In the genomic region with DNA sequence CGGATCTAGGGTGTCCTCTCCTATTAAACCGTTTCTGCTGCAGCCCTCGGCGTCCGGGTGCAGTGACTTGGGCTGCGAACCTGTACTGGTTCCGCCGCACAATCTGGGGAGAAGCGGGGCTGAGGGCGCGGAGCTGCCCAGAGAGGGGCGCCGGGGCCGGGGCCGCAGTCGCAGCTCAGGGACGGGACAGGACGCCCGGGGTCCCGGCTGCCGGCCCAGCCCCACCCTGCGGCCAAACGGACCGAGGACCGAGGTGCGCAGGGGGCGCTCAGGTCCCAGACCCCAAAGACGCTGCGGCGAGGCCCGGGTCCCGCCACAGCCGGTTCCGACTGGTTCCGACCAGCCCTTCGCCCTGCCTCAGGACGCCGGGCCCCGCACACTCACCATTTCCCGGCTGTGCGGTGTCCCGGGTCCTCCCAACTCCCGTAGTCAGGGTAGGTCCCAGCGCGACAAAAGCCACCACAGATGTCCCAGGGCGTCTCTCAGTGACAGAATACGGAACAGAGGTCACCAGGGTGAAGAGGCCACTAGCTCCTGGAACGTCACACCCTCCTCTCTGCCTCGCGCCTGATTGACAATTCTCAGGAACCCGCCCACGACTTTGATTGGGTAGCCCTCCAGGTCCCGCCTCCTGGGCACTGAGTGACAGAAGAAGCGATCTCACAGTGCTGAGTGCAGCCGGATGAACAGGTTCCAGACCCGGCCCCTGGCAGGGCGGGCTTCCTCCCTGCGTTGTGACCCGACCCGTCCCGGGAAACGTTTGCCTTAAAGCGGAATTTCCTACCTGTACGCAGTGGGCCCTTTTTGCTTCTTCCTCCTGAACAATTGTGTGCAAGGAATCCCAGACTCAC, we compare ENCODE assay signal across 8 cellular contexts. TPM values are rescaled to one million over a fixed set of nuclear protein-coding genes. Genes with fewer than 3 reads are reported as not detected.
A peak's percentile ranks its signal among the peaks of the same experiment; 100 is the strongest.
DNase-seq lines count a peak whose midpoint lies in the region; ATAC-seq and TF ChIP-seq lines count a peak whose summit lies in the region.

ZNF44 (minus strand) TSS at position 576 of the 851 bp plus-strand sequence; CDS start at position 387, 189 bp downstream.

- peak within 1 kb of the TSS; percentile 98 for H3K4me3 Mint-ChIP-seq in activated CD4-positive, alpha-beta T cell treated with anti-CD3 and anti-CD28 coated beads, Interleukin-2, amount 10 ng/mL, durations not matched to agents 24 days and 14 days

- TF ChIP-seq CTCF in coronary artery (IDR thresholded peaks at IDR 0.05): no peak

- peak within 1 kb of the TSS; percentile 98 for H3K27ac Mint-ChIP-seq in activated CD4-positive, alpha-beta T cell treated with anti-CD3 and anti-CD28 coated beads, Interleukin-2, amount 10 ng/mL, durations not matched to agents 24 days and 14 days

- intact Hi-C loops in activated CD4-positive, alpha-beta T cell treated with anti-CD3 and anti-CD28 coated beads, Interleukin-2, amount 10 ng/mL, durations not matched to agents 24 days and 14 days (cut with micrococcal nuclease): loop anchor here (1.0 to 5.0 kb wide), 4 partner anchors 39 to 258 kb away; partner anchors contain the start of genes ZNF443, ZNF563, ZNF564 and ZNF799

- H3K27me3 Mint-ChIP-seq in activated CD4-positive, alpha-beta T cell treated with anti-CD3 and anti-CD28 coated beads, Interleukin-2, amount 10 ng/mL, durations not matched to agents 24 days and 14 days: no peaks in the 10 kb centered on the region

- peak; percentile 95 for ATAC-seq in GM19035 (IDR thresholded peaks at IDR 0.05; ENCODE audit: unreplicated experiment)
- peak; percentile 92 for ATAC-seq in HG03354 (IDR thresholded peaks at IDR 0.05; ENCODE audit: poor library complexity, severe bottlenecking, unreplicated experiment)

- H3K36me3 Mint-ChIP-seq in activated CD4-positive, alpha-beta T cell treated with anti-CD3 and anti-CD28 coated beads, Interleukin-2, amount 10 ng/mL, durations not matched to agents 24 days and 14 days (ENCODE audit: low read depth): peaks cover 40% of the 10 kb centered on the region

- H3K27ac ChIP-seq in coronary artery: peak within 1 kb of the TSS; percentile 93 to 99

- H3K9me3 Mint-ChIP-seq in activated CD4-positive, alpha-beta T cell treated with anti-CD3 and anti-CD28 coated beads, Interleukin-2, amount 10 ng/mL, durations not matched to agents 24 days and 14 days: peaks cover 19% of the 10 kb centered on the region

- peak; percentile 96 for DNase-seq in AG20443 (ENCODE audit: low spot score)
- peak; percentile 94 for DNase-seq in NCI-H524 treated with DMSO at 0.1 percent for 48 hours (lab: John Stamatoyannopoulos, UW)
- DNase-seq in activated CD4-positive, alpha-beta T cell treated with anti-CD3 and anti-CD28 coated beads, Interleukin-2, amount 10 ng/mL, durations not matched to agents 24 days and 14 days: peak; percentile 99
- DNase-seq in coronary artery (ENCODE audit: low spot score): peak; percentile 98
- DNase-seq in left kidney (ENCODE audit: low read depth, low spot score): peak; percentile 99
- peak; percentile 96 for DNase-seq in stimulated activated CD4-positive, alpha-beta T cell treated with anti-CD3 and anti-CD28 coated beads, Interleukin-2, amount 100 ng/mL, for 24 hours

- H3K4me1 Mint-ChIP-seq in activated CD4-positive, alpha-beta T cell treated with anti-CD3 and anti-CD28 coated beads, Interleukin-2, amount 10 ng/mL, durations not matched to agents 24 days and 14 days: peaks cover 27% of the 10 kb centered on the region

- peak within 1 kb of the TSS; percentile 98 for H3K4me3 ChIP-seq in coronary artery

RNA-seq across cellular contexts. Expression of gene ZNF44, which starts in this region (rescaled TPM):
- 8.4 TPM in 2 replicates for total RNA-seq in activated CD4-positive, alpha-beta T cell treated with anti-CD3 and anti-CD28 coated beads, Interleukin-2, amount 10 ng/mL, durations not matched to agents 24 days and 14 days

Comparison
In these comparisons a context has a peak if more than half of its experiments do, and no peak if none do; other contexts are left out.
1. Peak in every context shown above with its lines: DNase-seq, ATAC-seq, H3K4me3 ChIP-seq and H3K27ac ChIP-seq.